9 cellular contexts compared by ENCODE assay signal in the genomic region with DNA sequence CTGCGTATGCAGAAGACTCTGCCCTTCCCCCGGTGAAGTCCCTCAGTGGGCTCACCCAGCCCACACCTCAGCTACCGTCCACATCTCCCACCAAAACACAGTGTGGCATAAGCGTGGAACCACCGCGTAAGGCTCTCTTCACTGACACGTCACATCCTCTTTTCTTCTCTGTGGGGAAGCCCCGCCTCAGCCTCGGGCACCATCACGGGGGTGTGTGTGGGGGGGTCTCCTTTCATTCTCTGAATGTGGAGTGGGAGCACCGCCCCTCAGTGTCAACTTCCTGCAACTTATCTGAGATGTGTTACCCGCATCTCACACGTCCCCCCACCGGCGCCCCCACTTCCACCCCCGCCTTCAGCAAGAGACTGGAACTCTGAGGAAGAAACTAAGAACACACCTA.
DNase-seq lines count a peak whose midpoint lies in the region; ATAC-seq and TF ChIP-seq lines count a peak whose summit lies in the region.
"Had no signal": no experiment of that assay in that cellular context is flagged by ENCODE, and none has a peak within 500 bp of the region (broad histone marks: within the 10 kb centered on the region; RNA-seq: fewer than 3 reads in every experiment).

No MANE protein-coding gene starts in this region.

- intact Hi-C loops in posterior vena cava (cut with DNase I) (no loop called here), transverse colon (cut with DNase I; ENCODE audit: low total_unique reads) (no loop called here)

- no peak overlapping the region for H3K27ac ChIP-seq in transverse colon
- H3K27ac ChIP-seq: uterus had no signal

- 63 to 78% methylated on average over 7 to 16 of the region's 16 CpGs for WGBS in transverse colon (ENCODE audit: low coverage in 1 of 2), 2 donors

- ATAC-seq in GM18861 (IDR thresholded peaks at IDR 0.05; ENCODE audit: unreplicated experiment) = no peak

- DNase-seq in activated CD4-positive, CD25-positive, alpha-beta regulatory T cell treated with anti-CD3 and anti-CD28 coated beads, Interleukin-2, amount 50 U/mL, for 16 hours (ENCODE audit: low read depth, low spot score) = peak; percentile 31
- peak; percentile 82 for DNase-seq in activated gamma-delta T cell treated with anti-CD3 and anti-CD28 coated beads, Interleukin-2, amount 50 U/mL, for 16 hours (ENCODE audit: low read depth)
- peak; percentile 85 for DNase-seq in posterior vena cava (ENCODE audit: low spot score)
- peak; percentile 24 for DNase-seq in transverse colon
- no peak for DNase-seq in SW 1271 (lab: John Stamatoyannopoulos, UW)
- DNase-seq in NOMO-1 (lab: John Stamatoyannopoulos, UW; ENCODE audit: unreplicated experiment in 2 of 2) = no peak
- DNase-seq: NCI-H526 had no signal

- H3K9me3 ChIP-seq in transverse colon = no peaks in the 10 kb centered on the region
- H3K9me3 ChIP-seq: uterus had no signal

- H3K4me1 ChIP-seq in transverse colon = no peaks in the 10 kb centered on the region
- H3K4me1 ChIP-seq: uterus had no signal

- H3K27me3 ChIP-seq in transverse colon = no peaks in the 10 kb centered on the region
- H3K27me3 ChIP-seq: uterus had no signal

- H3K36me3 ChIP-seq in transverse colon = no peaks in the 10 kb centered on the region
- H3K36me3 ChIP-seq: uterus had no signal

- no peak overlapping the region for H3K4me3 ChIP-seq in transverse colon
- H3K4me3 ChIP-seq: uterus had no signal

- no peak for TF ChIP-seq EP300 in transverse colon (IDR thresholded peaks at IDR 0.05; ENCODE audit: low read depth)

- TF ChIP-seq CTCF in transverse colon (IDR thresholded peaks at IDR 0.05) = no peak

- TF ChIP-seq POLR2A in transverse colon (IDR thresholded peaks at IDR 0.05) = no peak

- in situ Hi-C loops in transverse colon (cut with MboI; ENCODE audit: low pct_ligation_motif_present in 1 of 4, low pct_unique_long_range_greater_than_20kb in 1 of 4, low sequenced_read_pairs in 3 of 4) = no loop called here

Comparison
In these comparisons a context has a peak if more than half of its experiments do, and no peak if none do; other contexts are left out.
1. DNase-seq: peak in activated CD4-positive, CD25-positive, alpha-beta regulatory T cell treated with anti-CD3 and anti-CD28 coated beads, Interleukin-2, amount 50 U/mL, for 16 hours (single experiment), activated gamma-delta T cell treated with anti-CD3 and anti-CD28 coated beads, Interleukin-2, amount 50 U/mL, for 16 hours (single experiment), posterior vena cava (single experiment) and transverse colon (single experiment); none in SW 1271 (0 of 2) and NOMO-1 (0 of 2).